In genomic region chr6:138343112-138343511, GRCh38 we compare ENCODE assay signal across 11 cellular contexts. TPM values are rescaled to one million over a fixed set of nuclear protein-coding genes. Genes with fewer than 3 reads are reported as not detected.
"Had no signal": no experiment of that assay in that cellular context is flagged by ENCODE, and none has a peak within 500 bp of the region (broad histone marks: within the 10 kb centered on the region; RNA-seq: fewer than 3 reads in every experiment).

No MANE protein-coding gene starts in this region.

- H3K9ac ChIP-seq: GM23248 had no signal

- H3K36me3 ChIP-seq: HAP-1 had no signal

- H3K27ac ChIP-seq: GM23248, HL-60 had no signal

- H3K9me3 ChIP-seq: HAP-1 had no signal

- H3K9me3 Mint-ChIP-seq: HFFc6 had no signal

- H3K27ac Mint-ChIP-seq: HFFc6 had no signal

- H2AFZ ChIP-seq: GM23248 had no signal

- H3K4me3 ChIP-seq: GM23248, HAP-1 had no signal

- ATAC-seq: HCT116 had no signal

- DNase-seq: GM23248, GOT3, H7, HFFc6, IMR-90, KBM-7 had no signal

- H3K4me3 Mint-ChIP-seq: HFFc6 had no signal

RNA-seq across cellular contexts. Expression of gene SMIM28, which starts 34.6 kb away (rescaled TPM):
- total RNA-seq: GM23248, H4, HFFc6, HT1080, IMR-90 had no signal
- polyA plus RNA-seq: GM23248, IMR-90 had no signal
